9 cellular contexts compared by ENCODE assay signal in genomic region chr19:7705387-7706187, GRCh38. TPM values are rescaled to one million over a fixed set of nuclear protein-coding genes. Genes with fewer than 3 reads are reported as not detected.
DNase-seq lines count a peak whose midpoint lies in the region; ATAC-seq and TF ChIP-seq lines count a peak whose summit lies in the region.
"Had no signal": no experiment of that assay in that cellular context is flagged by ENCODE, and none has a peak within 500 bp of the region (broad histone marks: within the 10 kb centered on the region; RNA-seq: fewer than 3 reads in every experiment).

No MANE protein-coding gene starts in this region.

- no CpG with 5 or more reads among the region's 24 CpGs for WGBS in trophoblast cell (ENCODE audit: extremely low coverage, insufficient coverage, insufficient read length)

- BruUV-seq in OCI-LY7 (replicated peaks; lab: Mats Ljungman, UMichigan), result no TSS peak

- H3K4me1 ChIP-seq in OCI-LY7 (ENCODE audit: insufficient read depth, low read length, poor library complexity, severe bottlenecking), result peaks cover 75% of the 10 kb centered on the region
- H3K4me1 ChIP-seq in trophoblast cell (ENCODE audit: control insufficient read depth in 1 of 2, insufficient read depth in 2 of 2, low read length in 2 of 2), result no peaks in the 10 kb centered on the region

- no peaks in the 10 kb centered on the region for H3K36me3 Mint-ChIP-seq in activated T-helper 2 cell treated with anti-CD3 and anti-CD28 coated beads, Interferon-gamma antibody, Interleukin-2, Interleukin-4, amounts not matched to agents 10 μg/mL and 5 μg/mL and 100 μg/mL, durations not matched to agents 14 hours and 24 hours and 36 hours (ENCODE audit: low read depth)

- H3K14ac ChIP-seq in trophoblast cell (ENCODE audit: low read length), result no peak overlapping the region

- peaks cover 20% of the 10 kb centered on the region for H3K4me1 Mint-ChIP-seq in activated T-helper 2 cell treated with anti-CD3 and anti-CD28 coated beads, Interferon-gamma antibody, Interleukin-2, Interleukin-4, amounts not matched to agents 10 μg/mL and 5 μg/mL and 100 μg/mL, durations not matched to agents 14 hours and 24 hours and 36 hours (ENCODE audit: low read depth)

- H2BK120ac ChIP-seq in trophoblast cell (ENCODE audit: insufficient read depth, low read length, poor library complexity), result no peak overlapping the region

- H3K4me2 ChIP-seq in OCI-LY7 (ENCODE audit: low read length) (peak overlapping the region; percentile 47), trophoblast cell (ENCODE audit: low read length) (no peak overlapping the region)

- H3K18ac ChIP-seq in trophoblast cell (ENCODE audit: low read length), result no peak overlapping the region

- peak overlapping the region; percentile 31 for H3K4me3 Mint-ChIP-seq in activated T-helper 2 cell treated with anti-CD3 and anti-CD28 coated beads, Interferon-gamma antibody, Interleukin-2, Interleukin-4, amounts not matched to agents 10 μg/mL and 5 μg/mL and 100 μg/mL, durations not matched to agents 14 hours and 24 hours and 36 hours (ENCODE audit: low read depth)

- peak; percentile 71 for DNase-seq in OCI-LY7 (ENCODE audit: low spot score)
- peak; percentile 64 for DNase-seq in activated T-helper 2 cell treated with anti-CD3 and anti-CD28 coated beads, Interferon-gamma antibody, Interleukin-2, Interleukin-4, amounts not matched to agents 10 μg/mL and 5 μg/mL and 100 μg/mL, durations not matched to agents 14 hours and 24 hours and 36 hours (ENCODE audit: low spot score)
- DNase-seq in trophoblast cell, result peak; percentile 13 to 16
- no peak for DNase-seq in NCI-H2227 treated with DMSO at 0.1 percent for 48 hours (lab: John Stamatoyannopoulos, UW)
- no peak for DNase-seq in middle frontal gyrus (ENCODE audit: extremely low spot score, low spot score)
- DNase-seq in AG08395 (ENCODE audit: low spot score), result no peak

- peak overlapping the region; percentile 63 for H3K27ac Mint-ChIP-seq in activated T-helper 2 cell treated with anti-CD3 and anti-CD28 coated beads, Interferon-gamma antibody, Interleukin-2, Interleukin-4, amounts not matched to agents 10 μg/mL and 5 μg/mL and 100 μg/mL, durations not matched to agents 14 hours and 24 hours and 36 hours

- H3K9me2 ChIP-seq in OCI-LY7 (ENCODE audit: insufficient read depth, low read length), result no peaks in the 10 kb centered on the region

- H2BK12ac ChIP-seq in trophoblast cell (ENCODE audit: low read length), result no peak overlapping the region

- no peaks in the 10 kb centered on the region for H3K9me3 Mint-ChIP-seq in activated T-helper 2 cell treated with anti-CD3 and anti-CD28 coated beads, Interferon-gamma antibody, Interleukin-2, Interleukin-4, amounts not matched to agents 10 μg/mL and 5 μg/mL and 100 μg/mL, durations not matched to agents 14 hours and 24 hours and 36 hours

- TF ChIP-seq CTCF in OCI-LY7 (conservative IDR thresholded peaks at IDR 0.05; ENCODE audit: low read length), result no peak

- H3K27me3 Mint-ChIP-seq in activated T-helper 2 cell treated with anti-CD3 and anti-CD28 coated beads, Interferon-gamma antibody, Interleukin-2, Interleukin-4, amounts not matched to agents 10 μg/mL and 5 μg/mL and 100 μg/mL, durations not matched to agents 14 hours and 24 hours and 36 hours (ENCODE audit: low read depth), result peaks cover 12% of the 10 kb centered on the region

- no peak overlapping the region for H3K4ac ChIP-seq in trophoblast cell (ENCODE audit: low read depth, low read length)

- no peak overlapping the region for H4K91ac ChIP-seq in trophoblast cell (ENCODE audit: low read depth, low read length)

- POLR2A ChIA-PET in OCI-LY7 (lab: Charles Lee), result no interaction called here

- H2AFZ ChIP-seq in OCI-LY7 (ENCODE audit: low read length) (peak overlapping the region; percentile 33; the same call in 1 of the 2 replicates), trophoblast cell (ENCODE audit: insufficient read depth, low read length, poor library complexity) (no peak overlapping the region)

- H3K27me3 ChIP-seq in trophoblast cell (ENCODE audit: insufficient read depth, low read length), result no peaks in the 10 kb centered on the region

- H4K12ac ChIP-seq in trophoblast cell (ENCODE audit: low read depth, low read length), result no peak overlapping the region

- no peak overlapping the region for H2AK5ac ChIP-seq in trophoblast cell (ENCODE audit: low read length)

- no peaks in the 10 kb centered on the region for H3K79me1 ChIP-seq in trophoblast cell (ENCODE audit: low read length)

- H4K20me1 ChIP-seq in OCI-LY7 (ENCODE audit: insufficient read depth, low read length), result no peaks in the 10 kb centered on the region

- CTCF ChIA-PET in OCI-LY7 (lab: Charles Lee; ENCODE audit: unreplicated experiment), result no interaction called here

- ATAC-seq in GM21390 (IDR thresholded peaks at IDR 0.05; ENCODE audit: unreplicated experiment) (peak; percentile 34), HG03342 (IDR thresholded peaks at IDR 0.05; ENCODE audit: unreplicated experiment) (no peak)

- H3K36me3 ChIP-seq in OCI-LY7 (ENCODE audit: insufficient read depth, low read length) (no peaks in the 10 kb centered on the region), trophoblast cell (ENCODE audit: control insufficient read depth in 1 of 2, insufficient read depth in 2 of 2, low read length in 2 of 2) (no peaks in the 10 kb centered on the region)

- intact Hi-C loops in OCI-LY7 (cut with micrococcal nuclease; ENCODE audit: unreplicated experiment), result no loop called here
- intact Hi-C loops in activated T-helper 2 cell treated with anti-CD3 and anti-CD28 coated beads, Interferon-gamma antibody, Interleukin-2, Interleukin-4, amounts not matched to agents 10 μg/mL and 5 μg/mL and 100 μg/mL, durations not matched to agents 14 hours and 24 hours and 36 hours (cut with micrococcal nuclease), result no loop called here

- H3K9ac ChIP-seq in trophoblast cell (ENCODE audit: low read length), result no peak overlapping the region

- H3K27ac ChIP-seq in OCI-LY7 (ENCODE audit: low read depth, low read length, poor library complexity, severe bottlenecking) (peak overlapping the region; percentile 51), trophoblast cell (ENCODE audit: low read depth, low read length) (no peak overlapping the region)

- peak overlapping the region; percentile 18 for H3K4me3 ChIP-seq in OCI-LY7 (ENCODE audit: low read depth, low read length, poor library complexity, severe bottlenecking)
- H3K4me3 ChIP-seq in trophoblast cell (ENCODE audit: low read depth, low read length), result no peak overlapping the region

- H3K9me3 ChIP-seq in OCI-LY7 (ENCODE audit: low read length) (no peaks in the 10 kb centered on the region), trophoblast cell (ENCODE audit: insufficient read depth, low read depth, low read length) (no peaks in the 10 kb centered on the region)

- no peak overlapping the region for H3K23ac ChIP-seq in trophoblast cell (ENCODE audit: low read length)

- H4K8ac ChIP-seq in trophoblast cell (ENCODE audit: low read depth, low read length), result no peak overlapping the region

- no peak overlapping the region for H2BK5ac ChIP-seq in trophoblast cell (ENCODE audit: low read depth, low read length, poor library complexity)

- H3K79me2 ChIP-seq in OCI-LY7 (ENCODE audit: insufficient read depth, low read depth, low read length) (no peaks in the 10 kb centered on the region), trophoblast cell (ENCODE audit: control insufficient read depth, insufficient read depth, low read length, poor library complexity) (no peaks in the 10 kb centered on the region)

RNA-seq across cellular contexts. Expression of gene FCER2, which starts 3.7 kb away (rescaled TPM):
- total RNA-seq in OCI-LY7 (2014; rRNA removed; shearing (Covaris generic)), result 3.3 and 3.7 TPM in 2 replicates
- total RNA-seq in OCI-LY7 (2022), result 3.9 and 4.6 TPM in 2 replicates
- 0.46 and 0.99 TPM in 2 replicates for total RNA-seq in activated T-helper 2 cell treated with anti-CD3 and anti-CD28 coated beads, Interferon-gamma antibody, Interleukin-2, Interleukin-4, amounts not matched to agents 10 μg/mL and 5 μg/mL and 100 μg/mL, durations not matched to agents 14 hours and 24 hours and 36 hours
- polyA plus RNA-seq in trophoblast cell (2013), result not detected in 2 replicates
- total RNA-seq: epithelial cell of proximal tubule had no signal

RNA-seq across cellular contexts. Expression of gene TRAPPC5, which starts 25.0 kb away (rescaled TPM):
- 78.4 and 91.5 TPM in 2 replicates for total RNA-seq in OCI-LY7 (2014; rRNA removed; shearing (Covaris generic))
- total RNA-seq in OCI-LY7 (2022), result 115 and 150 TPM in 2 replicates
- 88.9 and 92.4 TPM in 2 replicates for total RNA-seq in activated T-helper 2 cell treated with anti-CD3 and anti-CD28 coated beads, Interferon-gamma antibody, Interleukin-2, Interleukin-4, amounts not matched to agents 10 μg/mL and 5 μg/mL and 100 μg/mL, durations not matched to agents 14 hours and 24 hours and 36 hours
- 69.3 and 70.1 TPM in 2 replicates for polyA plus RNA-seq in trophoblast cell (2013)

RNA-seq across cellular contexts. Expression of gene CLEC4G, which starts 26.3 kb away (rescaled TPM):
- total RNA-seq in OCI-LY7 (2014; rRNA removed; shearing (Covaris generic)), result not detected in 2 replicates
- not detected in 2 replicates for total RNA-seq in OCI-LY7 (2022)
- total RNA-seq in activated T-helper 2 cell treated with anti-CD3 and anti-CD28 coated beads, Interferon-gamma antibody, Interleukin-2, Interleukin-4, amounts not matched to agents 10 μg/mL and 5 μg/mL and 100 μg/mL, durations not matched to agents 14 hours and 24 hours and 36 hours, result not detected in 2 replicates
- not detected in 2 replicates for polyA plus RNA-seq in trophoblast cell (2013)
- total RNA-seq: epithelial cell of proximal tubule had no signal

RNA-seq across cellular contexts. Expression of gene MCEMP1, which starts 28.7 kb away (rescaled TPM):
- total RNA-seq in OCI-LY7 (2014; rRNA removed; shearing (Covaris generic)), result 0.22 and 0.28 TPM in 2 replicates
- not detected in 2 replicates for total RNA-seq in OCI-LY7 (2022)
- not detected in 2 replicates for total RNA-seq in activated T-helper 2 cell treated with anti-CD3 and anti-CD28 coated beads, Interferon-gamma antibody, Interleukin-2, Interleukin-4, amounts not matched to agents 10 μg/mL and 5 μg/mL and 100 μg/mL, durations not matched to agents 14 hours and 24 hours and 36 hours
- polyA plus RNA-seq in trophoblast cell (2013), result not detected in 2 replicates
- total RNA-seq: epithelial cell of proximal tubule had no signal

RNA-seq across cellular contexts. Expression of gene RETN, which starts 36.7 kb away (rescaled TPM):
- not detected in 2 replicates for total RNA-seq in OCI-LY7 (2014; rRNA removed; shearing (Covaris generic))
- not detected in 2 replicates for total RNA-seq in OCI-LY7 (2022)
- total RNA-seq in activated T-helper 2 cell treated with anti-CD3 and anti-CD28 coated beads, Interferon-gamma antibody, Interleukin-2, Interleukin-4, amounts not matched to agents 10 μg/mL and 5 μg/mL and 100 μg/mL, durations not matched to agents 14 hours and 24 hours and 36 hours, result not detected in 2 replicates
- not detected in 2 replicates for polyA plus RNA-seq in trophoblast cell (2013)
- total RNA-seq: epithelial cell of proximal tubule had no signal

Comparison
In these comparisons a context has a peak if more than half of its experiments do, and no peak if none do; other contexts are left out.
1. DNase-seq: peak in OCI-LY7 (single experiment), activated T-helper 2 cell treated with anti-CD3 and anti-CD28 coated beads, Interferon-gamma antibody, Interleukin-2, Interleukin-4, amounts not matched to agents 10 μg/mL and 5 μg/mL and 100 μg/mL, durations not matched to agents 14 hours and 24 hours and 36 hours (single experiment) and trophoblast cell (2 of 2); none in NCI-H2227 treated with DMSO at 0.1 percent for 48 hours (single experiment), middle frontal gyrus (single experiment) and AG08395 (single experiment).